1 cellular context compared by ENCODE assay signal in the genomic region with DNA sequence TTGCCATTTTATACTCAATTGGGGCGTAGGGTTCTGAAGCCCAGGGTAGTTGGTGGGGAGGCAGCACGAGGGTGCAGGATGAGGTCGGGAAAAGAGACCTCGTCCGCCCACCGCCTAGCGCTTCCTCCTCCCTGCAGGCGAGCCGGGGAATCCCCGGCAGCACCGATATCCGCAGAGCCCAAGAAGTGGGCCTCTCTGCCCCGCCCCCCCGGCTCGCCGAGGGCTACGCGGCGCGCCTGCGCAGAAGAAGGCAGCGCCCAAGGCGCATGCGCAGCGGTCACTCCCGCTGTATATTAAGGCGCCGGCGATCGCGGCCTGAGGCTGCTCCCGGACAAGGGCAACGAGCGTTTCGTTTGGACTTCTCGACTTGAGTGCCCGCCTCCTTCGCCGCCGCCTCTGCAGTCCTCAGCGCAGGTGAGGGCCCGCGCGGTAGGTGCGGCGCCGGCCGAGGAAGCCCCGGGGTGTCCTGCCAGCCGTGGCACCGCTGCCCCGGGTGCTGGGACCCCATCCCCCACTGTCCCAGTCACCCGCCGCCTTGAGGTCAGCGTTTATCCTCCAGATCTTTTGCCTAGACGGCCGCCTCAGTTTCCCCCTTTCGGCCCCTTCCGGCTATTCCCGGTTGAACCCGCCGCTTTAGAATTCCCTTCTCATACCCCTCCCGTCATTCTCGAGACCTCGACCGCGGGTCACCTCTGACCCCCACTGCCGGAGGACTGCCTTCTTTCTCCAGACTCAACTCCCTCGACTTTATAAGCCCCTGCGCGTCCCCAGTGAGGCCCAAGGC.
TF ChIP-seq lines count a peak whose summit lies in the region.

A gene (plus strand): TSS at position 319 of the 784 bp plus-strand sequence. CDS start 1,082 bp downstream, outside the sequence.

TF ChIP-seq in HEK293, 187 proteins besides CTCF, POLR2A, EP300 and RAD21 (continued from another document):
- TF ChIP-seq, protein P1, sequence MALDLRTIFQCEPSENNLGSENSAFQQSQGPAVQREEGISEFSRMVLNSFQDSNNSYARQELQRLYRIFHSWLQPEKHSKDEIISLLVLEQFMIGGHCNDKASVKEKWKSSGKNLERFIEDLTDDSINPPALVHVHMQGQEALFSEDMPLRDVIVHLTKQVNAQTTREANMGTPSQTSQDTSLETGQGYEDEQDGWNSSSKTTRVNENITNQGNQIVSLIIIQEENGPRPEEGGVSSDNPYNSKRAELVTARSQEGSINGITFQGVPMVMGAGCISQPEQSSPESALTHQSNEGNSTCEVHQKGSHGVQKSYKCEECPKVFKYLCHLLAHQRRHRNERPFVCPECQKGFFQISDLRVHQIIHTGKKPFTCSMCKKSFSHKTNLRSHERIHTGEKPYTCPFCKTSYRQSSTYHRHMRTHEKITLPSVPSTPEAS (tag by site-specific recombination; IDR thresholded peaks at IDR 0.05), result no peak
- TF ChIP-seq ZNF660 (tag by site-specific recombination; IDR thresholded peaks at IDR 0.05) (0 out of 2 replicates have a peak, but pooled peaks have one; percentile 11), ZNF600 (tag by site-specific recombination; IDR thresholded peaks at IDR 0.05) (0 out of 2 replicates have a peak, but pooled peaks have one; percentile 33), ZNF2 (tag by site-specific recombination; IDR thresholded peaks at IDR 0.05) (peak; percentile 40; the same call in 1 of the 2 replicates), ZNF335 (tag by site-specific recombination; conservative IDR thresholded peaks at IDR 0.05) (peak; percentile 75), TCF7L2 (IDR thresholded peaks at IDR 0.05; ENCODE audit: borderline replicate concordance, low read depth, low read length) (no peak), ZNF621 (tag by site-specific recombination; IDR thresholded peaks at IDR 0.05) (no peak), SP3 (tag by site-specific recombination; IDR thresholded peaks at IDR 0.05) (peak; percentile 25; the same call in 1 of the 2 replicates), ZSCAN16 (tag by site-specific recombination; IDR thresholded peaks at IDR 0.05) (no peak), SP2 (tag by site-specific recombination; IDR thresholded peaks at IDR 0.05) (peak; percentile 48)
- TF ChIP-seq, protein P2, sequence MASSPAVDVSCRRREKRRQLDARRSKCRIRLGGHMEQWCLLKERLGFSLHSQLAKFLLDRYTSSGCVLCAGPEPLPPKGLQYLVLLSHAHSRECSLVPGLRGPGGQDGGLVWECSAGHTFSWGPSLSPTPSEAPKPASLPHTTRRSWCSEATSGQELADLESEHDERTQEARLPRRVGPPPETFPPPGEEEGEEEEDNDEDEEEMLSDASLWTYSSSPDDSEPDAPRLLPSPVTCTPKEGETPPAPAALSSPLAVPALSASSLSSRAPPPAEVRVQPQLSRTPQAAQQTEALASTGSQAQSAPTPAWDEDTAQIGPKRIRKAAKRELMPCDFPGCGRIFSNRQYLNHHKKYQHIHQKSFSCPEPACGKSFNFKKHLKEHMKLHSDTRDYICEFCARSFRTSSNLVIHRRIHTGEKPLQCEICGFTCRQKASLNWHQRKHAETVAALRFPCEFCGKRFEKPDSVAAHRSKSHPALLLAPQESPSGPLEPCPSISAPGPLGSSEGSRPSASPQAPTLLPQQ (tag by site-specific recombination; IDR thresholded peaks at IDR 0.05), result peak; percentile 24; the same call in 1 of the 2 replicates
- TF ChIP-seq, protein P3, sequence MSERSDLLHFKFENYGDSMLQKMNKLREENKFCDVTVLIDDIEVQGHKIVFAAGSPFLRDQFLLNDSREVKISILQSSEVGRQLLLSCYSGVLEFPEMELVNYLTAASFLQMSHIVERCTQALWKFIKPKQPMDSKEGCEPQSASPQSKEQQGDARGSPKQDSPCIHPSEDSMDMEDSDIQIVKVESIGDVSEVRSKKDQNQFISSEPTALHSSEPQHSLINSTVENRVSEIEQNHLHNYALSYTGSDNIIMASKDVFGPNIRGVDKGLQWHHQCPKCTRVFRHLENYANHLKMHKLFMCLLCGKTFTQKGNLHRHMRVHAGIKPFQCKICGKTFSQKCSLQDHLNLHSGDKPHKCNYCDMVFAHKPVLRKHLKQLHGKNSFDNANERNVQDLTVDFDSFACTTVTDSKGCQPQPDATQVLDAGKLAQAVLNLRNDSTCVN (tag by site-specific recombination; optimal IDR thresholded peaks at IDR 0.05), result peak; percentile 26
